In genomic region chr16:58418601-58419000, GRCh38 we compare ENCODE assay signal across 11 cellular contexts. TPM values are rescaled to one million over a fixed set of nuclear protein-coding genes. Genes with fewer than 3 reads are reported as not detected.
DNase-seq lines count a peak whose midpoint lies in the region; ATAC-seq and TF ChIP-seq lines count a peak whose summit lies in the region.
"Had no signal": no experiment of that assay in that cellular context is flagged by ENCODE, and none has a peak within 500 bp of the region (broad histone marks: within the 10 kb centered on the region; RNA-seq: fewer than 3 reads in every experiment).

No MANE protein-coding gene starts in this region.

- 27% methylated on average over 2 of the region's 4 CpGs for WGBS in SK-N-SH (ENCODE audit: low lambda C conversion rate)

- H3K9ac ChIP-seq in SK-N-SH = no peak overlapping the region

- CTCF ChIA-PET in SK-N-SH (lab: Yijun Ruan, JAX) = interaction anchor here (1.6 to 2.2 kb wide), 4 partner anchors 10 to 77 kb away, joined by 4 to 5 read pairs (median 4); no protein-coding TSS in a partner anchor
- CTCF ChIA-PET in naive thymus-derived CD4-positive, alpha-beta T cell (lab: Charles Lee) = no interaction called here

- POLR2A ChIA-PET in SK-N-SH (lab: Yijun Ruan, JAX) = no interaction called here
- POLR2A ChIA-PET in naive thymus-derived CD4-positive, alpha-beta T cell (lab: Charles Lee) = no interaction called here

- no peak overlapping the region for H3K4me2 ChIP-seq in SK-N-SH

- H3K27ac Mint-ChIP-seq in naive thymus-derived CD4-positive, alpha-beta T cell = peak overlapping the region in 1 of 9 donors; percentile 62
- H3K27ac Mint-ChIP-seq: IgD-negative memory B cell had no signal

- peaks cover 0 to 8% of the 10 kb centered on the region in 2 experiments; a peak in 1 of 4 replicates for H3K4me1 ChIP-seq in SK-N-SH (ENCODE audit: control insufficient read depth in 1 of 2, insufficient read depth in 2 of 2, low read depth in 1 of 2, low read length in 1 of 2)
- no peaks in the 10 kb centered on the region for H3K4me1 ChIP-seq in naive thymus-derived CD4-positive, alpha-beta T cell (ENCODE audit: control insufficient read depth in 2 of 2, insufficient read depth in 2 of 2, low read length in 2 of 2)

- H3F3A ChIP-seq in SK-N-SH (replicated peaks; ENCODE audit: insufficient read depth) = no peaks in the 10 kb centered on the region

- no peak for ATAC-seq in naive thymus-derived CD4-positive, alpha-beta T cell
- ATAC-seq in HG03469 (IDR thresholded peaks at IDR 0.05; ENCODE audit: unreplicated experiment) = no peak

- H3K36me3 Mint-ChIP-seq in naive thymus-derived CD4-positive, alpha-beta T cell = no peaks in the 10 kb centered on the region
- H3K36me3 Mint-ChIP-seq: brain had no signal

- TF ChIP-seq CTCF in SK-N-SH (IDR thresholded peaks at IDR 0.05) = no peak

- H3K9me2 ChIP-seq in SK-N-SH = no peaks in the 10 kb centered on the region

- H3K4me1 Mint-ChIP-seq in naive thymus-derived CD4-positive, alpha-beta T cell = peaks cover 0 to 3% (median 0%) of the 10 kb centered on the region in 7 donors

- H3K9me3 ChIP-seq in SK-N-SH = no peaks in the 10 kb centered on the region
- no peaks in the 10 kb centered on the region for H3K9me3 ChIP-seq in naive thymus-derived CD4-positive, alpha-beta T cell (ENCODE audit: control insufficient read depth in 2 of 3, low read length in 3 of 3)

- H3K4me3 Mint-ChIP-seq in naive thymus-derived CD4-positive, alpha-beta T cell = no peak overlapping the region

- H3K4me3 ChIP-seq in SK-N-SH (ENCODE audit: low read depth in 2 of 2, low read length in 1 of 2) = no peak overlapping the region
- no peak overlapping the region for H3K4me3 ChIP-seq in naive thymus-derived CD4-positive, alpha-beta T cell (ENCODE audit: low read length)

- H3K9me3 Mint-ChIP-seq in naive thymus-derived CD4-positive, alpha-beta T cell = no peaks in the 10 kb centered on the region
- H3K9me3 Mint-ChIP-seq: brain, IgD-negative memory B cell had no signal

- no peaks in the 10 kb centered on the region for H4K20me1 ChIP-seq in SK-N-SH (ENCODE audit: insufficient read depth)

- no peak for TF ChIP-seq EP300 in SK-N-SH (IDR thresholded peaks at IDR 0.05; ENCODE audit: borderline replicate concordance in 1 of 2, low read depth in 1 of 2, low read length in 1 of 2)

- no peaks in the 10 kb centered on the region for H3K79me2 ChIP-seq in SK-N-SH (ENCODE audit: insufficient read depth)

- peak overlapping the region; percentile 12; the same call in 1 of the 2 replicates for H2AFZ ChIP-seq in SK-N-SH (ENCODE audit: low read depth)

- H3K27ac ChIP-seq in SK-N-SH (ENCODE audit: low read depth in 2 of 2, low read length in 1 of 2) = no peak overlapping the region
- H3K27ac ChIP-seq in naive thymus-derived CD4-positive, alpha-beta T cell (ENCODE audit: low read depth, low read length) = no peak overlapping the region

- no peak for TF ChIP-seq RAD21 in SK-N-SH (IDR thresholded peaks at IDR 0.05; ENCODE audit: low read length)

- intact Hi-C loops in naive thymus-derived CD4-positive, alpha-beta T cell (cut with micrococcal nuclease) = no loop called here

- DNase-seq in NK-92 treated with Interleukin-12 subunit alpha and Interleukin-12 subunit beta, amount 100 ng/mL, for 24 hours (lab: John Stamatoyannopoulos, UW) = peak; percentile 24
- DNase-seq in NK-92 (lab: John Stamatoyannopoulos, UW; ENCODE audit: unreplicated experiment) (no peak), SK-N-SH (no peak), germinal center (ENCODE audit: low spot score) (peak; percentile 20), GDM1 (lab: John Stamatoyannopoulos, UW) (no peak), DMS53 (lab: John Stamatoyannopoulos, UW) (no peak)
- DNase-seq in naive thymus-derived CD4-positive, alpha-beta T cell = no peak
- DNase-seq: H7 had no signal

- no peaks in the 10 kb centered on the region for H3K27me3 ChIP-seq in SK-N-SH (ENCODE audit: insufficient read depth)
- H3K27me3 ChIP-seq in naive thymus-derived CD4-positive, alpha-beta T cell (ENCODE audit: control insufficient read depth in 2 of 2, insufficient read depth in 2 of 2, low read length in 2 of 2) = no peaks in the 10 kb centered on the region

- no peaks in the 10 kb centered on the region for H3K36me3 ChIP-seq in SK-N-SH (replicated peaks in 1 of 2; ENCODE audit: control insufficient read depth in 1 of 2, insufficient read depth in 2 of 2, low read length in 1 of 2)
- H3K36me3 ChIP-seq in naive thymus-derived CD4-positive, alpha-beta T cell (ENCODE audit: control insufficient read depth in 2 of 3, insufficient read depth in 3 of 3, low read length in 3 of 3) = no peaks in the 10 kb centered on the region

- H3K27me3 Mint-ChIP-seq in naive thymus-derived CD4-positive, alpha-beta T cell = peaks cover 4 to 20% (median 5%) of the 10 kb centered on the region in 5 donors

TF ChIP-seq in SK-N-SH, 30 proteins besides CTCF, POLR2A, EP300 and RAD21:
- no peak for TF ChIP-seq FOXJ3 (CRISPR knock-in tag; IDR thresholded peaks at IDR 0.05)
- no peak for TF ChIP-seq FOXM1 (IDR thresholded peaks at IDR 0.05; ENCODE audit: low read depth)
- TF ChIP-seq IRF3 (IDR thresholded peaks at IDR 0.05; ENCODE audit: low read depth, low read length) = no peak
- TF ChIP-seq FOSL2 (IDR thresholded peaks at IDR 0.05; ENCODE audit: borderline replicate concordance, low read depth) = peak; percentile 14; the same call in 1 of the 2 replicates
- TF ChIP-seq ELF1 (IDR thresholded peaks at IDR 0.05) = no peak
- TF ChIP-seq TAF1 (IDR thresholded peaks at IDR 0.05; ENCODE audit: borderline replicate concordance, low read depth, low read length) = no peak
- no peak for TF ChIP-seq TEAD4 (IDR thresholded peaks at IDR 0.05; ENCODE audit: borderline replicate concordance, insufficient read depth)

RNA-seq across cellular contexts. Expression of gene GINS3, which starts 26.3 kb away (rescaled TPM):
- 8.7 and 9.8 TPM in 2 replicates for polyA plus RNA-seq in SK-N-SH (2012; rRNA removed)
- 7.6 and 8.8 TPM in 2 replicates for polyA plus RNA-seq in SK-N-SH (2012; cell fraction: cytosol; rRNA removed)
- polyA plus RNA-seq in SK-N-SH (2012; cell fraction: nucleus; rRNA removed) = 4.6 and 6.2 TPM in 2 replicates
- total RNA-seq in naive thymus-derived CD4-positive, alpha-beta T cell = 10 to 100 TPM in 1 of 5 experiments, 1 to 10 TPM in 3, under 1 TPM in 1; 0.66 to 13.3 (median 1.4) TPM
- 1 to 10 TPM; 1.7 to 3.6 TPM for polyA plus RNA-seq in naive thymus-derived CD4-positive, alpha-beta T cell

Comparison
In these comparisons a context has a peak if more than half of its experiments do, and no peak if none do; other contexts are left out.
1. DNase-seq: peak in NK-92 treated with Interleukin-12 subunit alpha and Interleukin-12 subunit beta, amount 100 ng/mL, for 24 hours (single experiment) and germinal center (single experiment); none in NK-92 (single experiment), SK-N-SH (single experiment), GDM1 (single experiment), naive thymus-derived CD4-positive, alpha-beta T cell (0 of 9) and DMS53 (single experiment).